In the genomic region with DNA sequence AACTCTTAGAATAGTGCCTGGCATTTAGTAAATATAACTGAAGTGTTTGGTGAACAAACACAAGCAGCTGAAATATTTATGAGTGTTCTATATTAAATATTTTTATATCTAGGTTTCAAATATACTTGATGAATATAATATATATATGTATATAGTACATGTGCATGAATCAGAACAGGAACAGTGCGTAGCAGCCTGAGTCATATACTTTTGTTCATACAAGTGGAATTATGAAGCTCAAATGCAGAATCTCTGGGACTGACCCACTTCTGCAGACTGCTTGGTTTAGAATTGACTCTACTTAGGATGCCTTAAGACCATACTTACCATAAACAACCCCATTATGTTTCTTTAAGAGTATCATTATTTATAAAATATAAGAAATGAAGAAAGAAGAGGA, we compare ENCODE assay signal across 28 cellular contexts.
"Had no signal": no experiment of that assay in that cellular context is flagged by ENCODE, and none has a peak within 500 bp of the region (broad histone marks: within the 10 kb centered on the region; RNA-seq: fewer than 3 reads in every experiment).

No MANE protein-coding gene starts in this region.

- ATAC-seq: activated CD4-positive, CD25-positive, alpha-beta regulatory T cell treated with anti-CD3 and anti-CD28 coated beads, Interleukin-2, amount 50 U/mL, for 24 hours; activated CD8-positive, alpha-beta T cell treated with anti-CD3 and anti-CD28 coated beads for 36 hours; activated naive CD8-positive, alpha-beta T cell treated with anti-CD3 and anti-CD28 coated beads, Interleukin-2, amount 50 U/mL, for 24 hours; effector memory CD8-positive, alpha-beta T cell; gastrocnemius medialis; heart left ventricle; T-helper 17 cell had no signal

- H3K4me1 ChIP-seq: adrenal gland, ascending aorta, breast epithelium, gastrocnemius medialis, heart left ventricle had no signal

- H3K27ac ChIP-seq: adrenal gland, ascending aorta, breast epithelium, coronary artery, epithelial cell of prostate, gastrocnemius medialis, heart left ventricle, WERI-Rb-1 had no signal

- H3K27me3 ChIP-seq: adrenal gland, ascending aorta, breast epithelium, gastrocnemius medialis, heart left ventricle had no signal

- DNase-seq: activated B cell treated with CpG ODN at 0.5 μM for 24 hours; activated CD4-positive, alpha-beta T cell treated with anti-CD3 and anti-CD28 coated beads for 48 hours; activated CD4-positive, alpha-beta T cell treated with anti-CD3 and anti-CD28 coated beads, Interleukin-2, amount 50 U/mL, for 1 hour; activated CD4-positive, alpha-beta T cell treated with anti-CD3 and anti-CD28 coated beads, Interleukin-2, amount 50 U/mL, for 48 hours; activated CD8-positive, alpha-beta memory T cell treated with anti-CD3 and anti-CD28 coated beads for 24 hours; activated CD8-positive, alpha-beta T cell treated with anti-CD3 and anti-CD28 coated beads for 36 hours; activated effector memory CD4-positive, alpha-beta T cell treated with anti-CD3 and anti-CD28 coated beads, Interleukin-2, amount 50 U/mL, for 16 hours; activated naive CD4-positive, alpha-beta T cell treated with anti-CD3 and anti-CD28 coated beads for 36 hours; activated naive CD8-positive, alpha-beta T cell treated with anti-CD3 and anti-CD28 coated beads for 36 hours; activated naive CD8-positive, alpha-beta T cell treated with anti-CD3 and anti-CD28 coated beads, Interleukin-2, amount 50 U/mL, for 24 hours; activated T-cell treated with anti-CD3 and anti-CD28 coated beads, Interleukin-2, amount 50 U/mL, for 1 hour; activated T-cell treated with anti-CD3 and anti-CD28 coated beads, Interleukin-2, amount 50 U/mL, for 48 hours; adrenal gland; effector CD4-positive, alpha-beta T cell; effector memory CD8-positive, alpha-beta T cell; foreskin fibroblast; gastrocnemius medialis; glutamatergic neuron; heart left ventricle; T-helper 1 cell; T-helper 17 cell; T1000; WERI-Rb-1 had no signal

- H3K9me3 ChIP-seq: adrenal gland, ascending aorta, breast epithelium, gastrocnemius medialis had no signal

- H3K4me3 ChIP-seq: adrenal gland, ascending aorta, breast epithelium, coronary artery, gastrocnemius medialis, heart left ventricle had no signal

- H3K36me3 ChIP-seq: adrenal gland, ascending aorta, breast epithelium, gastrocnemius medialis, heart left ventricle, WERI-Rb-1 had no signal
